17 cellular contexts compared by ENCODE assay signal in genomic region chr3:127858477-127858876, GRCh38. TPM values are rescaled to one million over a fixed set of nuclear protein-coding genes. Genes with fewer than 3 reads are reported as not detected.
DNase-seq lines count a peak whose midpoint lies in the region; ATAC-seq and TF ChIP-seq lines count a peak whose summit lies in the region.
"Had no signal": no experiment of that assay in that cellular context is flagged by ENCODE, and none has a peak within 500 bp of the region (broad histone marks: within the 10 kb centered on the region; RNA-seq: fewer than 3 reads in every experiment).

No MANE protein-coding gene starts in this region.

- intact Hi-C loops in colonic mucosa (cut with DNase I), result no loop called here

- no peaks in the 10 kb centered on the region for H3K36me3 ChIP-seq in colonic mucosa
- H3K36me3 ChIP-seq: BLaER1 treated with 17β-estradiol and CSF1 and Interleukin-3, amounts not matched to agents 10 nM and 100 nM had no signal

- H3K9me3 ChIP-seq in colonic mucosa, result no peaks in the 10 kb centered on the region
- H3K9me3 ChIP-seq: BLaER1 treated with 17β-estradiol and CSF1 and Interleukin-3, amounts not matched to agents 10 nM and 100 nM; Caco-2 had no signal

- TF ChIP-seq CTCF in colonic mucosa (IDR thresholded peaks at IDR 0.05), result no peak

- H3K27me3 ChIP-seq in colonic mucosa, result no peaks in the 10 kb centered on the region
- H3K27me3 ChIP-seq: BLaER1 treated with 17β-estradiol and CSF1 and Interleukin-3, amounts not matched to agents 10 nM and 100 nM had no signal

- H3K4me3 ChIP-seq in colonic mucosa, result no peak overlapping the region
- H3K4me3 ChIP-seq: BLaER1 treated with 17β-estradiol and CSF1 and Interleukin-3, amounts not matched to agents 10 nM and 100 nM had no signal

- H3K27ac ChIP-seq in colonic mucosa, result no peak overlapping the region
- H3K27ac ChIP-seq: BLaER1 treated with 17β-estradiol and CSF1 and Interleukin-3, amounts not matched to agents 10 nM and 100 nM had no signal

- no peaks in the 10 kb centered on the region for H3K4me1 ChIP-seq in colonic mucosa
- H3K4me1 ChIP-seq: BLaER1 treated with 17β-estradiol and CSF1 and Interleukin-3, amounts not matched to agents 10 nM and 100 nM; Caco-2 had no signal

- DNase-seq in CD1c-positive myeloid dendritic cell (ENCODE audit: extremely low spot score), result peak; percentile 37
- DNase-seq in NOMO-1 treated with DMSO at 0.1 percent for 48 hours (lab: John Stamatoyannopoulos, UW; ENCODE audit: unreplicated experiment), result peak; percentile 36
- DNase-seq in medulla oblongata (ENCODE audit: extremely low spot score), result peak; percentile 22
- DNase-seq in colonic mucosa, result no peak
- no peak for DNase-seq in NCI-H1048 (lab: John Stamatoyannopoulos, UW)
- DNase-seq in activated CD8-positive, alpha-beta memory T cell treated with anti-CD3 and anti-CD28 coated beads, Interleukin-2, amount 50 U/mL, for 4 hours, result no peak
- DNase-seq: 8988T; Caco-2; CD4-positive, CD25-positive, alpha-beta regulatory T cell; GOT3; H7; HFFc6 had no signal

- ATAC-seq in GM19463 (IDR thresholded peaks at IDR 0.05; ENCODE audit: unreplicated experiment), result no peak
- ATAC-seq: HCT116, HepG2 had no signal

- H3K9ac ChIP-seq in colonic mucosa (ENCODE audit: low read depth in 2 of 2, low read length in 2 of 2), result no peak overlapping the region
- H3K9ac ChIP-seq: BLaER1 treated with 17β-estradiol and CSF1 and Interleukin-3, amounts not matched to agents 10 nM and 100 nM had no signal

RNA-seq across cellular contexts. Expression of gene MGLL, which starts 36.2 kb away (rescaled TPM):
- 100 to 1,000 TPM; 123 to 200 TPM for total RNA-seq in colonic mucosa
- total RNA-seq: HepG2 had no signal

RNA-seq across cellular contexts. Expression of gene KBTBD12, which starts 56.6 kb away (rescaled TPM):
- 1 to 10 TPM; 3.2 to 4.1 TPM for total RNA-seq in colonic mucosa
- total RNA-seq: A673; Caco-2; CD4-positive, CD25-positive, alpha-beta regulatory T cell; H7; HepG2; HFFc6 had no signal

Comparison
In these comparisons a context has a peak if more than half of its experiments do, and no peak if none do; other contexts are left out.
1. DNase-seq: peak in CD1c-positive myeloid dendritic cell (single experiment), NOMO-1 treated with DMSO at 0.1 percent for 48 hours (single experiment) and medulla oblongata (single experiment); none in colonic mucosa (single experiment), NCI-H1048 (single experiment) and activated CD8-positive, alpha-beta memory T cell treated with anti-CD3 and anti-CD28 coated beads, Interleukin-2, amount 50 U/mL, for 4 hours (single experiment).